11 cellular contexts compared by ENCODE assay signal in the genomic region with DNA sequence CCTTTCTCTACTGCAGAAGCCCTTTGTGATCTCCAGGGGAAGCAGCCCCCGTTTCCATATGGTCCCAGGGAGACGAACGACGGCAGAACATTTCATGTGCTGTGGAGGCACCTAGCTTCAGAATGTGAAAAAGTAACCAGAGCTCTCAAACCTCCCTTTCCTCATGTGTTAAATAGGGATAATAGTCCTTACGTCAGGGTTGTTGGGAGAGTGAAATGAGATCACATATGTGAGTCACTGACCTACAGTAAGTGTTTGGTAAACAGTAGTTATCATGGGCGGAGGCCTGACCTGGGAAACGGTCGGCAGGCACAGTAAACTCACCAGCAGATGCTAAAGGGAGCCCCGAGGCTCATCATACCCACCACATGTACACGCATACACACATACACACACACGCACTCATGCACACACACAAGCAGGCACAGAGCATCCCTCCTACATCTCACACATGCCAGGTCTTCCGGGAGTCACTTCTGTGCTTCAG.
DNase-seq lines count a peak whose midpoint lies in the region; ATAC-seq and TF ChIP-seq lines count a peak whose summit lies in the region.
"Had no signal": no experiment of that assay in that cellular context is flagged by ENCODE, and none has a peak within 500 bp of the region (broad histone marks: within the 10 kb centered on the region; RNA-seq: fewer than 3 reads in every experiment).

No MANE protein-coding gene starts in this region.

- POLR2A ChIA-PET in MCF 10A (lab: Yijun Ruan, JAX), result interaction anchor here (0.5 to 2.5 kb wide), 7 partner anchors 9 to 1593 kb away, joined by 3 to 13 read pairs (median 6); partner anchors contain the start of gene PPP1R3G

- no peaks in the 10 kb centered on the region for H3K4me1 ChIP-seq in breast epithelium
- peaks cover 10% of the 10 kb centered on the region for H3K4me1 ChIP-seq in SJSA1 (replicated peaks)
- peaks cover 0 to 8% (median 5%) of the 10 kb centered on the region in 3 donors for H3K4me1 ChIP-seq in gastroesophageal sphincter
- peaks cover 24 to 49% (median 36%) of the 10 kb centered on the region in 4 donors for H3K4me1 ChIP-seq in upper lobe of left lung

- TF ChIP-seq POLR2A in breast epithelium (IDR thresholded peaks at IDR 0.05) (no peak), gastroesophageal sphincter (IDR thresholded peaks at IDR 0.05) (no peak), upper lobe of left lung (IDR thresholded peaks at IDR 0.05) (no peak)

- H3K4me1 Mint-ChIP-seq in MCF 10A (ENCODE audit: insufficient read depth, unreplicated experiment), result peaks cover 23% of the 10 kb centered on the region

- H3K27ac Mint-ChIP-seq in MCF 10A (ENCODE audit: low read depth, unreplicated experiment), result no peak overlapping the region
- H3K27ac Mint-ChIP-seq: memory B cell; T-helper 2 cell treated with Interferon-gamma antibody and Interleukin-4, amounts not matched to agents 5 μg/mL and 100 μg/mL, for 36 hours had no signal

- H3K4me3 ChIP-seq in breast epithelium, result no peak overlapping the region
- no peak overlapping the region for H3K4me3 ChIP-seq in SJSA1
- no peak overlapping the region for H3K4me3 ChIP-seq in gastroesophageal sphincter
- no peak overlapping the region for H3K4me3 ChIP-seq in upper lobe of left lung
- no peak overlapping the region for H3K4me3 ChIP-seq in H7 (ENCODE audit: insufficient read depth, low read depth, low read length)

- TF ChIP-seq EP300 in gastroesophageal sphincter (IDR thresholded peaks at IDR 0.05) (no peak), upper lobe of left lung (IDR thresholded peaks at IDR 0.05) (peak in 1 of 4 donors; percentile 60)

- 67 to 74% methylated on average over 6 to 7 of the region's 12 CpGs for WGBS in gastroesophageal sphincter (ENCODE audit: low coverage in 1 of 2), 2 donors
- WGBS in upper lobe of left lung, 2 donors, result 69 to 71% methylated on average over 12 of the region's 12 CpGs

- H3K9me3 ChIP-seq in breast epithelium (no peaks in the 10 kb centered on the region), SJSA1 (replicated peaks) (no peaks in the 10 kb centered on the region), gastroesophageal sphincter (no peaks in the 10 kb centered on the region), upper lobe of left lung (no peaks in the 10 kb centered on the region)

- TF ChIP-seq CTCF in MCF 10A (IDR thresholded peaks at IDR 0.05; ENCODE audit: unreplicated experiment), result no peak
- no peak for TF ChIP-seq CTCF in breast epithelium (IDR thresholded peaks at IDR 0.05)
- no peak for TF ChIP-seq CTCF in gastroesophageal sphincter (IDR thresholded peaks at IDR 0.05)
- no peak for TF ChIP-seq CTCF in upper lobe of left lung (IDR thresholded peaks at IDR 0.05)

- ATAC-seq in gastroesophageal sphincter (peak; percentile 26), upper lobe of left lung (ENCODE audit: low FRiP score in 2 of 2) (peak; percentile 55 to 75), GM19467 (IDR thresholded peaks at IDR 0.05; ENCODE audit: unreplicated experiment) (no peak), HG03175 (IDR thresholded peaks at IDR 0.05; ENCODE audit: unreplicated experiment) (no peak)

- BruUV-seq in MCF 10A (replicated peaks; lab: Mats Ljungman, UMichigan), result no TSS peak

- H3K9me3 Mint-ChIP-seq in MCF 10A (ENCODE audit: unreplicated experiment), result peaks cover 2% of the 10 kb centered on the region
- H3K9me3 Mint-ChIP-seq: memory B cell; T-helper 2 cell treated with Interferon-gamma antibody and Interleukin-4, amounts not matched to agents 5 μg/mL and 100 μg/mL, for 36 hours had no signal

- H3K27me3 ChIP-seq in breast epithelium, result no peaks in the 10 kb centered on the region
- H3K27me3 ChIP-seq in SJSA1 (replicated peaks), result no peaks in the 10 kb centered on the region
- no peaks in the 10 kb centered on the region for H3K27me3 ChIP-seq in gastroesophageal sphincter
- no peaks in the 10 kb centered on the region for H3K27me3 ChIP-seq in upper lobe of left lung
- no peaks in the 10 kb centered on the region for H3K27me3 ChIP-seq in H7 (ENCODE audit: control insufficient read depth, insufficient read depth, low read length)

- H3K36me3 Mint-ChIP-seq in MCF 10A (ENCODE audit: insufficient read depth, unreplicated experiment), result peaks cover 5% of the 10 kb centered on the region
- H3K36me3 Mint-ChIP-seq: memory B cell had no signal

- no peaks in the 10 kb centered on the region for H3K36me3 ChIP-seq in breast epithelium
- no peaks in the 10 kb centered on the region for H3K36me3 ChIP-seq in SJSA1
- H3K36me3 ChIP-seq in gastroesophageal sphincter, result no peaks in the 10 kb centered on the region
- H3K36me3 ChIP-seq in upper lobe of left lung, result no peaks in the 10 kb centered on the region
- H3K36me3 ChIP-seq in H7 (replicated peaks; ENCODE audit: control insufficient read depth, insufficient read depth, low read length), result no peaks in the 10 kb centered on the region

- peak; percentile 51 for DNase-seq in MCF 10A (ENCODE audit: unreplicated experiment)
- no peak for DNase-seq in breast epithelium (ENCODE audit: low spot score in 2 of 2)
- peak; percentile 39 to 56 for DNase-seq in SJSA1 (ENCODE audit: low read depth in 1 of 2, low spot score in 2 of 2)
- DNase-seq in upper lobe of left lung, result no peak
- no peak for DNase-seq in H7

- intact Hi-C loops in MCF 10A (cut with micrococcal nuclease), result loop anchor here (5.0 to 10.0 kb wide), 4 partner anchors 239 to 717 kb away; partner anchors contain the start of gene RREB1
- intact Hi-C loops in breast epithelium (cut with DNase I; ENCODE audit: low total_unique reads), result no loop called here

- H3K27ac ChIP-seq in breast epithelium (no peak overlapping the region), SJSA1 (no peak overlapping the region), gastroesophageal sphincter (no peak overlapping the region), upper lobe of left lung (peak overlapping the region; percentile 53 to 74 (median 63))

- CTCF ChIA-PET in MCF 10A (lab: Yijun Ruan, JAX), result interaction anchor here (0.6 to 3.7 kb wide), 10 partner anchors 8 to 565 kb away, joined by 3 to 22 read pairs (median 6); no protein-coding TSS in a partner anchor

- H3K4me3 Mint-ChIP-seq in MCF 10A (ENCODE audit: unreplicated experiment), result no peak overlapping the region
- H3K4me3 Mint-ChIP-seq: B cell; memory B cell; T-helper 2 cell treated with Interferon-gamma antibody and Interleukin-4, amounts not matched to agents 5 μg/mL and 100 μg/mL, for 36 hours had no signal

- H3K27me3 Mint-ChIP-seq in MCF 10A (ENCODE audit: insufficient read depth, unreplicated experiment), result no peaks in the 10 kb centered on the region

Comparison
In these comparisons a context has a peak if more than half of its experiments do, and no peak if none do; other contexts are left out.
1. DNase-seq: peak in MCF 10A (single experiment) and SJSA1 (2 of 2); none in breast epithelium (0 of 2), upper lobe of left lung (0 of 2) and H7 (single experiment).
2. H3K27ac ChIP-seq: peak in upper lobe of left lung (4 of 4); none in breast epithelium (0 of 2), SJSA1 (single experiment) and gastroesophageal sphincter (0 of 4).
3. ATAC-seq: peak in gastroesophageal sphincter (single experiment) and upper lobe of left lung (2 of 2); none in GM19467 (single experiment) and HG03175 (single experiment).